Comparison of ENCODE assay signal across 17 cellular contexts in the genomic region with DNA sequence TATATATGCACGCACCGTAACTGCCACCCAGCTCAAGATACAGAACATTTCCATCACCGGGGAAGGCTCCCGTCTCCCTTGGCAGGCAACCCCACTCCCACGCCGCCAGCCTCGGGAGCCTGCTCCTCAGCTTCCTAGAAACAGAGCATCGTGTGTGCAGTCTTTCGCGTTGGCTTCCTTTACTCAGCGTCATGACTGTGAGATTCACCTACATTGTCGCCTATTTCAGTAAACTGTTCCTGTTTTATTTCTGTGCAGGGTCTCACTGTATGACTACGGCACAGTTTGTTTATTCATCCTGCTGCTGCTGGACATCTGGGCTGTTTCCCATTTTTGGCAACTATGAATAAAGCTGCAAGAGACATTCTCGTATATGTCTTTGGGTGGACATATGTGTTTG.
DNase-seq lines count a peak whose midpoint lies in the region; ATAC-seq and TF ChIP-seq lines count a peak whose summit lies in the region.
"Had no signal": no experiment of that assay in that cellular context is flagged by ENCODE, and none has a peak within 500 bp of the region (broad histone marks: within the 10 kb centered on the region; RNA-seq: fewer than 3 reads in every experiment).

No MANE protein-coding gene starts in this region.

- no peak for ATAC-seq in CD4-positive, alpha-beta T cell (ENCODE audit: poor library complexity)
- ATAC-seq in aorta (ENCODE audit: low FRiP score) (no peak), GM19324 (IDR thresholded peaks at IDR 0.05; ENCODE audit: low FRiP score, unreplicated experiment) (no peak)
- ATAC-seq: right lobe of liver had no signal

- peaks cover 0 to 2% of the 10 kb centered on the region in 2 donors for H3K36me3 ChIP-seq in aorta (ENCODE audit: control insufficient read depth in 1 of 2, insufficient read depth in 2 of 2, low read length in 1 of 2)
- H3K36me3 ChIP-seq in prostate gland: no peaks in the 10 kb centered on the region

- no peak for TF ChIP-seq POLR2A in prostate gland (IDR thresholded peaks at IDR 0.05)

- CTCF ChIA-PET in CD4-positive, alpha-beta T cell (lab: Charles Lee): no interaction called here

- no peaks in the 10 kb centered on the region for H3K4me1 ChIP-seq in aorta (ENCODE audit: control insufficient read depth in 1 of 2, insufficient read depth in 2 of 2, low read length in 2 of 2)
- H3K4me1 ChIP-seq in prostate gland (replicated peaks): no peaks in the 10 kb centered on the region
- H3K4me1 ChIP-seq: BLaER1, right lobe of liver had no signal

- WGBS in aorta, 2 donors: 9 to 15% methylated on average over 14 of the region's 14 CpGs
- 67% methylated on average over 14 of the region's 14 CpGs for WGBS in prostate gland

- peaks cover 93% of the 10 kb centered on the region for H3K36me3 Mint-ChIP-seq in CD4-positive, alpha-beta T cell (ENCODE audit: low read depth)
- peaks cover 14% of the 10 kb centered on the region for H3K36me3 Mint-ChIP-seq in activated naive CD8-positive, alpha-beta T cell treated with anti-CD3 and anti-CD28 coated beads for 36 hours

- intact Hi-C loops in CD4-positive, alpha-beta T cell (cut with DNase I, micrococcal nuclease): no loop called here
- intact Hi-C loops in head of caudate nucleus (cut with DNase I) (no loop called here), posterior cingulate gyrus (cut with DNase I) (no loop called here), aorta (cut with DNase I) (no loop called here), prostate gland (cut with DNase I) (no loop called here)

- no peaks in the 10 kb centered on the region for H3K27me3 Mint-ChIP-seq in CD4-positive, alpha-beta T cell
- no peaks in the 10 kb centered on the region for H3K27me3 Mint-ChIP-seq in activated naive CD8-positive, alpha-beta T cell treated with anti-CD3 and anti-CD28 coated beads for 36 hours

- no peak overlapping the region for H3K27ac ChIP-seq in CD4-positive, alpha-beta T cell (ENCODE audit: low read depth, low read length)
- H3K27ac ChIP-seq in aorta (ENCODE audit: low read depth in 1 of 2, low read length in 2 of 2) (no peak overlapping the region), prostate gland (no peak overlapping the region)
- H3K27ac ChIP-seq: BLaER1, right lobe of liver, RWPE1 had no signal

- H3K27ac Mint-ChIP-seq in CD4-positive, alpha-beta T cell: peak overlapping the region; percentile 36
- H3K27ac Mint-ChIP-seq in activated naive CD8-positive, alpha-beta T cell treated with anti-CD3 and anti-CD28 coated beads for 36 hours: peak overlapping the region; percentile 28

- H3K4me3 ChIP-seq in aorta (ENCODE audit: low read length in 2 of 2) (no peak overlapping the region), prostate gland (no peak overlapping the region)
- H3K4me3 ChIP-seq: BLaER1, MG63, right lobe of liver had no signal

- no peak for TF ChIP-seq CTCF in CD4-positive, alpha-beta T cell (IDR thresholded peaks at IDR 0.05)
- no peak for TF ChIP-seq CTCF in prostate gland (IDR thresholded peaks at IDR 0.05)

- H3K9me3 ChIP-seq in CD4-positive, alpha-beta T cell (ENCODE audit: control insufficient read depth, low read length): no peaks in the 10 kb centered on the region
- no peaks in the 10 kb centered on the region for H3K9me3 ChIP-seq in aorta (ENCODE audit: control insufficient read depth, low read length)
- no peaks in the 10 kb centered on the region for H3K9me3 ChIP-seq in prostate gland
- H3K9me3 ChIP-seq: BLaER1, MG63, right lobe of liver had no signal

- no peaks in the 10 kb centered on the region for H3K9me3 Mint-ChIP-seq in CD4-positive, alpha-beta T cell
- no peaks in the 10 kb centered on the region for H3K9me3 Mint-ChIP-seq in activated naive CD8-positive, alpha-beta T cell treated with anti-CD3 and anti-CD28 coated beads for 36 hours

- H3K4me3 Mint-ChIP-seq in CD4-positive, alpha-beta T cell: no peak overlapping the region
- no peak overlapping the region for H3K4me3 Mint-ChIP-seq in activated naive CD8-positive, alpha-beta T cell treated with anti-CD3 and anti-CD28 coated beads for 36 hours

- DNase-seq in CD4-positive, alpha-beta T cell: no peak
- no peak for DNase-seq in activated naive CD8-positive, alpha-beta T cell treated with anti-CD3 and anti-CD28 coated beads for 36 hours
- DNase-seq in head of caudate nucleus (peak; percentile 36 to 90 (median 73)), posterior cingulate gyrus (peak in 8 of 10 donors; percentile 60 to 96 (median 74)), aorta (no peak), prostate gland (ENCODE audit: low spot score) (no peak)
- DNase-seq: activated CD4-positive, alpha-beta T cell treated with anti-CD3 and anti-CD28 coated beads, Interleukin-2, amount 50 U/mL, for 48 hours; dermis blood vessel endothelial cell; DMS 273 treated with DMSO at 0.1 percent for 48 hours; glutamatergic neuron; MG63; NCI-H1930; right lobe of liver; stimulated activated CD4-positive, alpha-beta T cell treated with anti-CD3 and anti-CD28 coated beads, Interleukin-2, amount 100 ng/mL, for 24 hours had no signal

- H3K27me3 ChIP-seq in CD4-positive, alpha-beta T cell (ENCODE audit: control insufficient read depth, insufficient read depth, low read length): no peaks in the 10 kb centered on the region
- H3K27me3 ChIP-seq in aorta (ENCODE audit: control insufficient read depth in 1 of 2, insufficient read depth in 2 of 2, low read length in 1 of 2) (no peaks in the 10 kb centered on the region), prostate gland (replicated peaks; ENCODE audit: insufficient read depth) (no peaks in the 10 kb centered on the region)
- H3K27me3 ChIP-seq: BLaER1, MG63, right lobe of liver had no signal

- POLR2A ChIA-PET in CD4-positive, alpha-beta T cell (lab: Charles Lee): no interaction called here

- H3K4me1 Mint-ChIP-seq in CD4-positive, alpha-beta T cell (ENCODE audit: low read depth): peaks cover 17% of the 10 kb centered on the region
- H3K4me1 Mint-ChIP-seq in activated naive CD8-positive, alpha-beta T cell treated with anti-CD3 and anti-CD28 coated beads for 36 hours: peaks cover 8% of the 10 kb centered on the region

Comparison
In these comparisons a context has a peak if more than half of its experiments do, and no peak if none do; other contexts are left out.
1. DNase-seq: peak in head of caudate nucleus (42 of 42) and posterior cingulate gyrus (8 of 10); none in CD4-positive, alpha-beta T cell (0 of 10), activated naive CD8-positive, alpha-beta T cell treated with anti-CD3 and anti-CD28 coated beads for 36 hours (single experiment), aorta (0 of 2) and prostate gland (single experiment).